In the genomic region with DNA sequence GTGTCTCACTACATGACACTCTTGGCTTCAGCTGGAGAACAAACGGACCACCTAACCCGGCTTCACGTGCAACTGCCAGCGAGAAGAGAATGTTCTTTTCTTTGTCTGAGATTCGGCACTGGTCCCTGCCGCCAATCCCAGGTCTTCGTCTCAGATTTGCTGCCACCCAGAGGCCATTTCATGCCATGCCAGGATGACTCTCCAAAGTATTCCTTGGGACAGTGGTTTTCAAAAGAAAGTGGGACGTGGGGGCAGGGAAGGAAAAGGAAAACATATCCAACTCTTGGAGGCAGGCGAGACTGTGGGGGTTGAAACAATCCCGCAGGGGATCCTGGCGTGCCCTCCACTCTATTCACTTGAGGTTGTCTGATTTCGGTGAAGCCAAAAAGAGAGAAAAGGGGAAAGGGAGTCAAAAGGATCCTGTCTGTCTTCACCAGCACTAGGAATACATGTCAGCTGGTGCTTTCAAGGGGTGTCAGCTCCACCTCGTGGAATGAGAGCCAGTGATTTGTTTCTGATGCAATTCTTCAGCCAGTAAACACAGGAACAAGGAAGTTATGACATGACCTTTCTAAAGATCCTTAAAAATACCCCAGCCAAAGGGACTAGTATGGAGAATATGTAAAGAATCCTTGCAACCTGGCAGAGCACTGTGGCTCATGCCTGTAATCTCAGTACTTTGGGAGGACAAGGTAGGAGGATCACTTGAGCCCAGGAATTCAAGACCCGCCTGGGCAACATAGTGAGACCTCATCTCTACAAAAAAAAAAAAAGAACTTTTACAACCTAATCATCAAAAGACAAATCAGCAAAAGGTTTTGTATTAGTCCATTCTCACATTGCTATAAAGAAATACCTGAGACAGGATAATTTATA, we compare ENCODE assay signal across 8 cellular contexts. TPM values are rescaled to one million over a fixed set of nuclear protein-coding genes. Genes with fewer than 3 reads are reported as not detected.
A peak's percentile ranks its signal among the peaks of the same experiment; 100 is the strongest.
DNase-seq lines count a peak whose midpoint lies in the region; ATAC-seq and TF ChIP-seq lines count a peak whose summit lies in the region.

No MANE protein-coding gene starts in this region.

- peak; percentile 79 for ATAC-seq in GM19328 (IDR thresholded peaks at IDR 0.05; ENCODE audit: unreplicated experiment)
- ATAC-seq in right cardiac atrium = peak; percentile 82 to 84
- ATAC-seq in HG02763 (IDR thresholded peaks at IDR 0.05; ENCODE audit: unreplicated experiment) = no peak

- H3K27me3 ChIP-seq in adrenal gland = no peaks in the 10 kb centered on the region
- no peaks in the 10 kb centered on the region for H3K27me3 ChIP-seq in right cardiac atrium (ENCODE audit: control insufficient read depth, insufficient read depth)

- peak overlapping the region in 1 of 4 donors; percentile 20 for H3K4me3 ChIP-seq in adrenal gland
- H3K4me3 ChIP-seq in right cardiac atrium (ENCODE audit: low read length) = no peak overlapping the region
- H3K4me3 ChIP-seq in retinal pigment epithelial cell (ENCODE audit: low read length) = no peak overlapping the region

- intact Hi-C loops in adrenal gland (cut with DNase I) = no loop called here
- intact Hi-C loops in right cardiac atrium (cut with DNase I) = no loop called here

- DNase-seq in Caki2 (ENCODE audit: low read depth) (peak; percentile 70), HS-27A (ENCODE audit: low read depth) (peak; percentile 69), NOMO-1 treated with DMSO at 0.1 percent for 48 hours (lab: John Stamatoyannopoulos, UW; ENCODE audit: unreplicated experiment) (peak; percentile 17), adrenal gland (peak; percentile 72 to 92 (median 87)), right cardiac atrium (peak; percentile 79 to 89 (median 88)), retinal pigment epithelial cell (ENCODE audit: low read depth) (peak; percentile 51)

- H3K27ac ChIP-seq in adrenal gland (peak overlapping the region in 4 of 5 donors; percentile 9 to 65 (median 38)), right cardiac atrium (ENCODE audit: low read length) (peak overlapping the region; percentile 88)

- H3K4me1 ChIP-seq in adrenal gland (replicated peaks in 1 of 2) = peaks cover 7 to 25% of the 10 kb centered on the region in 2 donors
- peaks cover 13% of the 10 kb centered on the region for H3K4me1 ChIP-seq in right cardiac atrium (ENCODE audit: control insufficient read depth, insufficient read depth, low read length)

- in situ Hi-C loops in Caki2 (cut with HindIII; ENCODE audit: low pct_unique_long_range_greater_than_20kb, low sequenced_read_pairs) = no loop called here

- no peaks in the 10 kb centered on the region for H3K36me3 ChIP-seq in adrenal gland (replicated peaks in 1 of 2)

- peak in 1 of 2 donors; percentile 24 for TF ChIP-seq POLR2A in adrenal gland (IDR thresholded peaks at IDR 0.05)

- peak; percentile 75 to 90 (median 79) for TF ChIP-seq CTCF in adrenal gland (IDR thresholded peaks at IDR 0.05)
- peak; percentile 91 for TF ChIP-seq CTCF in retinal pigment epithelial cell (conservative IDR thresholded peaks at IDR 0.05; ENCODE audit: low read depth, low read length)

- no peaks in the 10 kb centered on the region for H3K9me3 ChIP-seq in adrenal gland (replicated peaks in 1 of 3)
- H3K9me3 ChIP-seq in right cardiac atrium (ENCODE audit: control insufficient read depth, low read length) = no peaks in the 10 kb centered on the region

- 8 to 10% (median 8%) methylated on average over 14 of the region's 14 CpGs for WGBS in adrenal gland, 4 donors
- 8% methylated on average over 14 of the region's 14 CpGs for WGBS in right cardiac atrium

RNA-seq across cellular contexts. Expression of a gene that starts 41.0 kb away (rescaled TPM):
- not detected in 2 replicates for total RNA-seq in Caki2 (2014; rRNA removed; shearing (Covaris generic); ENCODE audit: low replicate concordance)
- total RNA-seq in adrenal gland (10 to 100 TPM in 3 of 8 donors, 1 to 10 TPM in 5; 3.4 to 30.1 (median 6.5) TPM), right cardiac atrium (10 to 100 TPM; 15.6 to 26.4 (median 17.9) TPM)
- polyA plus RNA-seq in adrenal gland (1 to 10 TPM; 1.1 to 2.5 (median 2.1) TPM), right cardiac atrium (2.2 TPM)

RNA-seq across cellular contexts. Expression of a gene that starts 46.7 kb away (rescaled TPM):
- 56.6 and 70.7 TPM in 2 replicates for total RNA-seq in Caki2 (2014; rRNA removed; shearing (Covaris generic); ENCODE audit: low replicate concordance)
- total RNA-seq in adrenal gland = 100 to 1,000 TPM in 7 of 8 donors, 10 to 100 TPM in 1; 98.2 to 203 (median 140) TPM
- 100 to 1,000 TPM; 113 to 338 (median 209) TPM for polyA plus RNA-seq in adrenal gland
- total RNA-seq in right cardiac atrium = 10 to 100 TPM; 45.8 to 77.1 (median 55.3) TPM
- 52.0 TPM for polyA plus RNA-seq in right cardiac atrium

RNA-seq across cellular contexts. Expression of a gene that starts 57.6 kb away (rescaled TPM):
- total RNA-seq in Caki2 (2014; rRNA removed; shearing (Covaris generic); ENCODE audit: low replicate concordance) = 85.5 and 147 TPM in 2 replicates
- total RNA-seq in adrenal gland = 10 to 100 TPM; 37.4 to 68.3 (median 56.9) TPM
- polyA plus RNA-seq in adrenal gland = 100 to 1,000 TPM in 1 of 3 donors, 10 to 100 TPM in 2; 25.3 to 106 (median 31.0) TPM
- total RNA-seq in right cardiac atrium = 10 to 100 TPM; 43.1 to 46.6 (median 43.4) TPM
- 35.0 TPM for polyA plus RNA-seq in right cardiac atrium

Comparison
In these comparisons a context has a peak if more than half of its experiments do, and no peak if none do; other contexts are left out.
1. DNase-seq: peak in every context shown above with its lines; median percentile 88 in right cardiac atrium; 87 in adrenal gland; 70 in Caki2; 69 in HS-27A; 51 in retinal pigment epithelial cell; 17 in NOMO-1 treated with DMSO at 0.1 percent for 48 hours.